Comparison of ENCODE assay signal across 23 cellular contexts in the genomic region with DNA sequence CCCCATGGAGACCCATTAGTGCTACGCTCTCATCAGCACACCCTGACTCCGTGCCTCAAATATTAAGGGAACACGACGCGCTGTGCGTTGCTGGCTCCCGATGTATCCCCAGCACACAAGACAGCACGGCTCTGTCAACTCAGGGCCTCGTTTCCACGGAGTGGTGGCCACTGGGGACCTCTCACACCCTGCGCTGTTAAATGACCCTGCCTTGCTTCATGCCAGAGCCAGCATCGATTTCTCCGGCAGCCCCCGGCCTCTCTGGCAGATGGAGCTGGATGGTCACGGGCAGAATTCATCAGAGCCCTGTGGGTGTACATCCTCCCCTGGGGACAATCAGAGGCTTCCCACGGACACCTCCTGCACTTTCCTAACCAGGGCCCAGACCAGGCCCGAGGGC.
"Had no signal": no experiment of that assay in that cellular context is flagged by ENCODE, and none has a peak within 500 bp of the region (broad histone marks: within the 10 kb centered on the region; RNA-seq: fewer than 3 reads in every experiment).

No MANE protein-coding gene starts in this region.

- ATAC-seq: activated naive CD4-positive, alpha-beta T cell treated with anti-CD3 and anti-CD28 coated beads, Interleukin-2, amount 50 U/mL, for 72 hours; activated T-helper 17 cell treated with anti-CD3 and anti-CD28 coated beads, Interleukin-2, amount 50 U/mL, for 72 hours; foreskin keratinocyte; left lung; stimulated activated memory B cell treated with anti-CD40 and anti-IgM and Interleukin-4, amounts not matched to agents 10 μg/mL and 1 μg/mL and 100 μg/mL, for 72 hours had no signal

- H3K9me3 ChIP-seq: ascending aorta, left lung, prostate gland, right atrium auricular region, stomach, suprapubic skin, tibial nerve had no signal

- H3K27me3 Mint-ChIP-seq: activated T-cell treated with anti-CD3 and anti-CD28 coated beads, Interleukin-2, amount 50 U/mL, for 24 hours; activated T-helper 17 cell treated with anti-CD3 and anti-CD28 coated beads, Interleukin-2, amount 50 U/mL, for 72 hours; stimulated activated memory B cell treated with anti-CD40 and anti-IgM and Interleukin-4, amounts not matched to agents 10 μg/mL and 1 μg/mL and 100 μg/mL, for 72 hours had no signal

- H3K4me3 Mint-ChIP-seq: activated T-cell treated with anti-CD3 and anti-CD28 coated beads, Interleukin-2, amount 50 U/mL, for 24 hours; activated T-helper 17 cell treated with anti-CD3 and anti-CD28 coated beads, Interleukin-2, amount 50 U/mL, for 72 hours; nephron; stimulated activated memory B cell treated with anti-CD40 and anti-IgM and Interleukin-4, amounts not matched to agents 10 μg/mL and 1 μg/mL and 100 μg/mL, for 72 hours had no signal

- H3K4me1 ChIP-seq: ascending aorta, foreskin keratinocyte, left lung, prostate gland, right atrium auricular region, stomach, suprapubic skin, tibial nerve had no signal

- H3K4me1 Mint-ChIP-seq: activated T-helper 17 cell treated with anti-CD3 and anti-CD28 coated beads, Interleukin-2, amount 50 U/mL, for 72 hours; stimulated activated memory B cell treated with anti-CD40 and anti-IgM and Interleukin-4, amounts not matched to agents 10 μg/mL and 1 μg/mL and 100 μg/mL, for 72 hours had no signal

- DNase-seq: activated CD4-positive, alpha-beta T cell treated with anti-CD3 and anti-CD28 coated beads for 1 hour; activated T-cell treated with anti-CD3 and anti-CD28 coated beads, Interleukin-2, amount 50 U/mL, for 24 hours; brain microvascular endothelial cell; caudate nucleus; dermis blood vessel endothelial cell; effector CD8-positive, alpha-beta T cell; foreskin keratinocyte; occipital lobe; stimulated activated CD4-positive, alpha-beta T cell treated with anti-CD3 and anti-CD28 coated beads, Interleukin-2, amount 100 ng/mL, for 24 hours; stomach; T-helper 1 cell; WERI-Rb-1 had no signal

- H3K27ac ChIP-seq: ascending aorta, brain microvascular endothelial cell, foreskin keratinocyte, left lung, prostate gland, right atrium auricular region, stomach, suprapubic skin, tibial nerve, WERI-Rb-1 had no signal

- H3K4me3 ChIP-seq: ascending aorta, left lung, prostate gland, right atrium auricular region, stomach, suprapubic skin, tibial nerve had no signal

- FAIRE-seq: TTC549 had no signal

- H3K27ac Mint-ChIP-seq: activated naive CD4-positive, alpha-beta T cell treated with anti-CD3 and anti-CD28 coated beads, Interleukin-2, amount 50 U/mL, for 72 hours; activated T-cell treated with anti-CD3 and anti-CD28 coated beads, Interleukin-2, amount 50 U/mL, for 24 hours; activated T-helper 17 cell treated with anti-CD3 and anti-CD28 coated beads, Interleukin-2, amount 50 U/mL, for 72 hours; stimulated activated memory B cell treated with anti-CD40 and anti-IgM and Interleukin-4, amounts not matched to agents 10 μg/mL and 1 μg/mL and 100 μg/mL, for 72 hours had no signal

- H3K9me3 Mint-ChIP-seq: activated naive CD4-positive, alpha-beta T cell treated with anti-CD3 and anti-CD28 coated beads, Interleukin-2, amount 50 U/mL, for 72 hours; activated T-cell treated with anti-CD3 and anti-CD28 coated beads, Interleukin-2, amount 50 U/mL, for 24 hours; activated T-helper 17 cell treated with anti-CD3 and anti-CD28 coated beads, Interleukin-2, amount 50 U/mL, for 72 hours; nephron; stimulated activated memory B cell treated with anti-CD40 and anti-IgM and Interleukin-4, amounts not matched to agents 10 μg/mL and 1 μg/mL and 100 μg/mL, for 72 hours had no signal
